8 cellular contexts compared by ENCODE assay signal in the genomic region with DNA sequence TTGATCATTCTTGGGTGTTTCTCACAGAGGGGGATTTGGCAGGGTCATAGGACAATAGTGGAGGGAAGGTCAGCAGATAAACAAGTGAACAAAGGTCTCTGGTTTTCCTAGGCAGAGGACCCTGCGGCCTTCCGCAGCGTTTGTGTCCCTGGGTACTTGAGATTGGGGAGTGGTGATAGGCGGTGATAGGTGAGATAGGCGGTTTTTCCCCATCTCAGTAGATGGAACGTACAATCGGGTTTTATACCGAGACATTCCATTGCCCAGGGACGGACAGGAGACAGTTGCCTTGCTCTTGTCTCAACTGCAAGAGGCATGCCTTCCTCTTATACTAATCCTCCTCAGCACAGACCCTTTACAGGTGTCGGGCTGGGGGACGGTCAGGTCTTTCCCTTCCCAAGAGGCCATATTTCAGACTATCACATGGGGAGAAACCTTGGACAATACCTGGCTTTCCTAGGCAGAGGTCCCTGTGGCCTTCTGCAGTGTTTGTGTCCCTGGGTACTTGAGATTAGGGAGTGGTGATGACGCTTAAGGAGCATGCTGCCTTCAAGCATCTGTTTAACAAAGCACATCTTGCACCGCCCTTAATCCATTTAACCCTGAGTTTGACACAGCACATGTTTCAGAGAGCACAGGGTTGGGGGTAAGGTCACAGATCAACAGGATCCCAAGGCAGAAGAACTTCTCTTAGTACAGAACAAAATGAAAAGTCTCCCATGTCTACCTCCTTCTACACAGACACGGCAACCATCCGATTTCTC.
DNase-seq lines count a peak whose midpoint lies in the region; ATAC-seq and TF ChIP-seq lines count a peak whose summit lies in the region.
"Not testable (repeated sequence)": the region's sequence is repeated elsewhere in the genome, so short reads cannot be mapped to it uniquely, and the experiment has no call there.

No MANE protein-coding gene starts in this region.

- not testable (repeated sequence) for TF ChIP-seq CTCF in CD8-positive, alpha-beta T cell (IDR thresholded peaks at IDR 0.05); HFFc6 (IDR thresholded peaks at IDR 0.05); VCaP (conservative IDR thresholded peaks at IDR 0.05); endodermal cell (conservative IDR thresholded peaks at IDR 0.05); thyroid gland (IDR thresholded peaks at IDR 0.05)

- intact Hi-C loops in CD8-positive, alpha-beta T cell (cut with DNase I, micrococcal nuclease), result loop anchor here in 1 of 2 experiments (1.0 kb wide), 1 partner anchor 11 kb away; no protein-coding TSS in a partner anchor
- intact Hi-C loops in thyroid gland (cut with DNase I), result not testable (repeated sequence)

- H3K9me3 ChIP-seq in CD8-positive, alpha-beta T cell (ENCODE audit: low read length); thyroid gland: not testable (repeated sequence)
- peaks cover 10% of the 10 kb centered on the region for H3K9me3 ChIP-seq in endodermal cell (ENCODE audit: control insufficient read depth, low read length)

- DNase-seq in CD8-positive, alpha-beta T cell; HFFc6; activated naive CD4-positive, alpha-beta T cell treated with anti-CD3 and anti-CD28 coated beads, Interleukin-2, amount 10 ng/mL, durations not matched to agents 7 days and 5 days; endodermal cell; naive thymus-derived CD8-positive, alpha-beta T cell; thyroid gland: not testable (repeated sequence)
- peak; percentile 43 for DNase-seq in NCI-H748 treated with DMSO at 0.1 percent for 48 hours (lab: John Stamatoyannopoulos, UW)

- not testable (repeated sequence) for H3K27ac ChIP-seq in CD8-positive, alpha-beta T cell (ENCODE audit: low read depth, low read length); endodermal cell (ENCODE audit: low read depth, low read length)
- H3K27ac ChIP-seq in VCaP, result peak overlapping the region; percentile 86
- H3K27ac ChIP-seq in thyroid gland, result peak overlapping the region in 2 of 3 donors; percentile 0 to 77

- H3K36me3 Mint-ChIP-seq in CD8-positive, alpha-beta T cell; HFFc6 (ENCODE audit: low read depth); naive thymus-derived CD8-positive, alpha-beta T cell: not testable (repeated sequence)
- peaks cover 23% of the 10 kb centered on the region for H3K36me3 Mint-ChIP-seq in activated naive CD4-positive, alpha-beta T cell treated with anti-CD3 and anti-CD28 coated beads, Interleukin-2, amount 10 ng/mL, durations not matched to agents 7 days and 5 days
- peaks cover 14% of the 10 kb centered on the region for H3K36me3 Mint-ChIP-seq in endodermal cell (ENCODE audit: low read depth)

- H3K9me3 Mint-ChIP-seq in CD8-positive, alpha-beta T cell; HFFc6; activated naive CD4-positive, alpha-beta T cell treated with anti-CD3 and anti-CD28 coated beads, Interleukin-2, amount 10 ng/mL, durations not matched to agents 7 days and 5 days; naive thymus-derived CD8-positive, alpha-beta T cell: not testable (repeated sequence)
- H3K9me3 Mint-ChIP-seq in endodermal cell, result peaks cover 24% of the 10 kb centered on the region

- CTCF ChIA-PET in CD8-positive, alpha-beta T cell (lab: Charles Lee), result interaction anchor here (2.6 to 3.5 kb wide), 2 partner anchors 12 to 46 kb away, joined by 16 to 20 read pairs; a partner anchor contains a TSS
- CTCF ChIA-PET in activated naive CD4-positive, alpha-beta T cell treated with anti-CD3 and anti-CD28 coated beads, Interleukin-2, amount 10 ng/mL, durations not matched to agents 7 days and 5 days (lab: Charles Lee), result not testable (repeated sequence)

- H3K27me3 Mint-ChIP-seq in CD8-positive, alpha-beta T cell (ENCODE audit: low read depth); HFFc6 (ENCODE audit: insufficient read depth); activated naive CD4-positive, alpha-beta T cell treated with anti-CD3 and anti-CD28 coated beads, Interleukin-2, amount 10 ng/mL, durations not matched to agents 7 days and 5 days; endodermal cell (ENCODE audit: insufficient read depth); naive thymus-derived CD8-positive, alpha-beta T cell: not testable (repeated sequence)

- POLR2A ChIA-PET in CD8-positive, alpha-beta T cell (lab: Charles Lee), result interaction anchor here (2.2 to 7.8 kb wide), 5 partner anchors 10 to 1668 kb away, joined by 9 to 205 read pairs (median 113); a partner anchor contains a TSS
- POLR2A ChIA-PET in naive thymus-derived CD8-positive, alpha-beta T cell (lab: Charles Lee), result interaction anchor here (0.6 to 9.2 kb wide), 7 partner anchors 9 to 69 kb away, joined by 4 to 308 read pairs (median 134); a partner anchor contains a TSS

- peak in 1 of 2 donors; percentile 31 for TF ChIP-seq POLR2A in thyroid gland (IDR thresholded peaks at IDR 0.05)

- not testable (repeated sequence) for ATAC-seq in CD8-positive, alpha-beta T cell; naive thymus-derived CD8-positive, alpha-beta T cell

- 27 to 82% methylated on average over 2 to 13 of the region's 15 CpGs for WGBS in endodermal cell (ENCODE audit: insufficient coverage in 1 of 2, insufficient read length in 1 of 2), 2 experiments
- 33 to 43% methylated on average over 15 of the region's 15 CpGs for WGBS in thyroid gland, 2 donors

- not testable (repeated sequence) for H3K27ac Mint-ChIP-seq in CD8-positive, alpha-beta T cell
- peak overlapping the region; percentile 84 for H3K27ac Mint-ChIP-seq in HFFc6
- peak overlapping the region; percentile 99 for H3K27ac Mint-ChIP-seq in activated naive CD4-positive, alpha-beta T cell treated with anti-CD3 and anti-CD28 coated beads, Interleukin-2, amount 10 ng/mL, durations not matched to agents 7 days and 5 days
- H3K27ac Mint-ChIP-seq in endodermal cell, result peak overlapping the region; percentile 96
- peak overlapping the region in 8 of 10 donors; percentile 56 to 96 (median 70) for H3K27ac Mint-ChIP-seq in naive thymus-derived CD8-positive, alpha-beta T cell

- H3K9ac ChIP-seq in endodermal cell (ENCODE audit: extremely low read depth, low read length, poor library complexity, severe bottlenecking), result not testable (repeated sequence)

- peaks cover 40% of the 10 kb centered on the region for H3K4me1 Mint-ChIP-seq in CD8-positive, alpha-beta T cell (ENCODE audit: low read depth)
- H3K4me1 Mint-ChIP-seq in HFFc6 (ENCODE audit: low read depth) (peaks cover 48% of the 10 kb centered on the region), endodermal cell (peaks cover 11% of the 10 kb centered on the region)
- H3K4me1 Mint-ChIP-seq in activated naive CD4-positive, alpha-beta T cell treated with anti-CD3 and anti-CD28 coated beads, Interleukin-2, amount 10 ng/mL, durations not matched to agents 7 days and 5 days, result peaks cover 56% of the 10 kb centered on the region
- H3K4me1 Mint-ChIP-seq in naive thymus-derived CD8-positive, alpha-beta T cell, result peaks cover 11 to 49% (median 39%) of the 10 kb centered on the region in 4 donors

- peaks cover 29% of the 10 kb centered on the region for H3K4me1 ChIP-seq in CD8-positive, alpha-beta T cell (ENCODE audit: insufficient read depth, low read length)
- not testable (repeated sequence) for H3K4me1 ChIP-seq in endodermal cell (ENCODE audit: control insufficient read depth, insufficient read depth, low read length); thyroid gland

- not testable (repeated sequence) for H3K27me3 ChIP-seq in CD8-positive, alpha-beta T cell (ENCODE audit: insufficient read depth, low read length); endodermal cell (ENCODE audit: control insufficient read depth, insufficient read depth, low read length, poor library complexity, severe bottlenecking); thyroid gland

- not testable (repeated sequence) for H3K36me3 ChIP-seq in CD8-positive, alpha-beta T cell (ENCODE audit: insufficient read depth, low read length); endodermal cell (ENCODE audit: control insufficient read depth, insufficient read depth, low read length); thyroid gland

- H3K4me3 ChIP-seq in CD8-positive, alpha-beta T cell (ENCODE audit: low read depth, low read length); endodermal cell (ENCODE audit: low read length); thyroid gland (replicated peaks in 1 of 3): not testable (repeated sequence)

- H3K4me3 Mint-ChIP-seq in CD8-positive, alpha-beta T cell, result peak overlapping the region; percentile 54
- H3K4me3 Mint-ChIP-seq in HFFc6, result peak overlapping the region; percentile 81
- H3K4me3 Mint-ChIP-seq in activated naive CD4-positive, alpha-beta T cell treated with anti-CD3 and anti-CD28 coated beads, Interleukin-2, amount 10 ng/mL, durations not matched to agents 7 days and 5 days, result peak overlapping the region; percentile 68
- peak overlapping the region; percentile 95 for H3K4me3 Mint-ChIP-seq in endodermal cell
- peak overlapping the region in 9 of 10 donors; percentile 12 to 86 (median 52) for H3K4me3 Mint-ChIP-seq in naive thymus-derived CD8-positive, alpha-beta T cell
